In the genomic region with DNA sequence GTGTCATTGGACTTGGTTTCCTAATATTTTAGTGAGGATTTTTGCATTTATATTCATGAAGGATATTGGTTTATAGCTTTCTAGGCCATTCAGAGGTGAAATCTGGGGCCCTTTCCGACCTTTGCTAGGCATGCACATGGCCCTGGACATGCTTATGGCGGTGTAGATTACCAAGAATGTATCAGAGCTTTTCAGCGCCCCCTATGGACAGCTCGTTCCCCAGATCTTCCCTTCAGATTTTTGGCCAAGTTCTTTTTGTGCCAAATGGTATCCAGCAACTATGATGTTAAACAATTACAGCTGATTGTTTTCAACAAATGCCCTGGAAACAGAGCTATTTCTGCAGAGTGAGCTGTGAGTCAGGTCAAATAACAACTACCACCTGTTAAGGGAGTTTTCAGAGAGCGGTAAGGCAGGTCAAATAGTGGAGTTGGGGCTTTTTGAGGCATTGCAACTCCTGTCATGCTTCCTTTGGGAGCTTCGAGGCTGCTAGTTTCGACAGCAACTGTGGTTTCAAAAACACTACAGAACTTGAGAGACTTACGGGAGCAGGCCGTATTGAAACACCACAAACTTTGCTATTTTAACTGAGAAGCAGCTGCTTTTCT, we compare ENCODE assay signal across 14 cellular contexts.
DNase-seq lines count a peak whose midpoint lies in the region; ATAC-seq, FAIRE-seq and TF ChIP-seq lines count a peak whose summit lies in the region.
"Had no signal": no experiment of that assay in that cellular context is flagged by ENCODE, and none has a peak within 500 bp of the region (broad histone marks: within the 10 kb centered on the region; RNA-seq: fewer than 3 reads in every experiment).

No MANE protein-coding gene starts in this region.

- TF ChIP-seq CTCF in KMS-11 (conservative IDR thresholded peaks at IDR 0.05; ENCODE audit: low read depth, low read length) (peak; percentile 96), GM12878 (IDR thresholded peaks at IDR 0.05 in 2 of 3, conservative IDR thresholded peaks at IDR 0.05 in 1 of 3; ENCODE audit: control insufficient read depth in 2 of 3, extremely low read depth in 1 of 3, insufficient read depth in 1 of 3, low read depth in 3 of 3, low read length in 3 of 3) (peak in 2 of 3 experiments; percentile 15 to 17; a peak in 2 of 6 replicates), type B pancreatic cell (conservative IDR thresholded peaks at IDR 0.05) (peak; percentile 22)

- H3K27me3 Mint-ChIP-seq in type B pancreatic cell = no peaks in the 10 kb centered on the region

- H3K9ac ChIP-seq in KMS-11 = peak overlapping the region; percentile 41; the same call in 1 of the 2 replicates
- H3K9ac ChIP-seq in GM12878 (ENCODE audit: control insufficient read depth, insufficient read depth, low read length) = no peak overlapping the region

- no peak overlapping the region for H3K4me3 Mint-ChIP-seq in type B pancreatic cell
- H3K4me3 Mint-ChIP-seq: natural killer cell had no signal

- TF ChIP-seq RAD21 in GM12878 (IDR thresholded peaks at IDR 0.05; ENCODE audit: insufficient read depth, low read depth, low read length) = no peak

- H3K36me3 ChIP-seq in KMS-11 (ENCODE audit: insufficient read depth) (no peaks in the 10 kb centered on the region), GM12878 (ENCODE audit: control insufficient read depth in 2 of 2, insufficient read depth in 2 of 2, low read length in 1 of 2) (no peaks in the 10 kb centered on the region)

- H3K4me3 ChIP-seq in KMS-11 (IDR thresholded peaks at IDR 0.05; ENCODE audit: insufficient read depth, low read depth, low read length) (no peak overlapping the region), GM12878 (no peak overlapping the region)

- RAD21 ChIA-PET in GM12878 (lab: Charles Lee; ENCODE audit: unreplicated experiment) = no interaction called here

- H3K27ac ChIP-seq in KMS-11 = peak overlapping the region; percentile 87
- peak overlapping the region; percentile 46 for H3K27ac ChIP-seq in GM12878 (ENCODE audit: control insufficient read depth, insufficient read depth)
- H3K27ac ChIP-seq: epithelial cell of prostate had no signal

- peaks cover 5% of the 10 kb centered on the region for H3K9me3 Mint-ChIP-seq in type B pancreatic cell
- H3K9me3 Mint-ChIP-seq: natural killer cell had no signal

- TF ChIP-seq EP300 in GM12878 (IDR thresholded peaks at IDR 0.05; ENCODE audit: borderline replicate concordance in 1 of 2, control insufficient read depth in 1 of 2, low read depth in 2 of 2, low read length in 2 of 2) = no peak

- ATAC-seq in GM12878 = peak; percentile 75
- ATAC-seq in HG03442 (IDR thresholded peaks at IDR 0.05; ENCODE audit: unreplicated experiment) = no peak
- ATAC-seq: natural killer cell had no signal

- TF ChIP-seq POLR2A in GM12878 (IDR thresholded peaks at IDR 0.05; ENCODE audit: low read depth, low read length) = no peak

- in situ Hi-C loops in GM12878 (cut with MboI) = no loop called here

- H3K4me2 ChIP-seq in KMS-11 (peak overlapping the region; percentile 53), GM12878 (ENCODE audit: control insufficient read depth, insufficient read depth) (peak overlapping the region; percentile 20; the same call in 1 of the 2 replicates)

- no peak for FAIRE-seq in GM12878 (lab: Jason Lieb, UNC)

- BruUV-seq in GM12878 (replicated peaks; lab: Mats Ljungman, UMichigan) = no TSS peak

- POLR2A ChIA-PET in GM12878 (lab: Charles Lee) = no interaction called here

- H2AFZ ChIP-seq in KMS-11 (ENCODE audit: low read depth) = peak overlapping the region; percentile 48
- peak overlapping the region; percentile 37 for H2AFZ ChIP-seq in GM12878 (ENCODE audit: control insufficient read depth, low read depth, low read length)

- CTCF ChIA-PET in GM12878 (lab: Yijun Ruan, JAX) = interaction anchor here (1.0 to 1.6 kb wide), 5 partner anchors 9 to 123 kb away, joined by 3 to 9 read pairs (median 3); no protein-coding TSS in a partner anchor

- SMC1A ChIA-PET in GM12878 (lab: Charles Lee; ENCODE audit: uncharacterized antibody, unreplicated experiment) = interaction anchor here (0.9 kb wide), 1 partner anchor 267 kb away, joined by 3 read pairs; no protein-coding TSS in a partner anchor

- 29% methylated on average over 9 of the region's 9 CpGs for WGBS in GM12878 (ENCODE audit: insufficient coverage, insufficient replicate concordance, low lambda C conversion rate, missing lambda C conversion rate)

- no peak overlapping the region for H3K27ac Mint-ChIP-seq in type B pancreatic cell
- H3K27ac Mint-ChIP-seq: natural killer cell had no signal

- no peaks in the 10 kb centered on the region for H3K36me3 Mint-ChIP-seq in type B pancreatic cell
- H3K36me3 Mint-ChIP-seq: natural killer cell had no signal

- DNase-seq in stimulated activated CD4-positive, alpha-beta T cell treated with anti-CD3 and anti-CD28 coated beads, Interleukin-15, amount 100 ng/mL, for 24 hours = peak; percentile 12
- DNase-seq in stimulated activated CD4-positive, alpha-beta T cell treated with anti-CD3 and anti-CD28 coated beads, Interleukin-4, amount 100 ng/mL, for 24 hours = no peak
- DNase-seq in GM12878 (ENCODE audit: low read depth, low spot score) (peak; percentile 37), type B pancreatic cell (ENCODE audit: extremely low spot score, unreplicated experiment) (no peak), COLO829 (ENCODE audit: low spot score) (no peak), NOMO-1 treated with DMSO at 0.1 percent for 48 hours (lab: John Stamatoyannopoulos, UW; ENCODE audit: unreplicated experiment) (no peak)
- DNase-seq: HCEC 1CT, hypothalamus, natural killer cell, NCI-H187 treated with DMSO at 0.1 percent for 48 hours, retina had no signal

- H3K4me1 ChIP-seq in KMS-11 (ENCODE audit: low read depth, poor library complexity, severe bottlenecking) = peaks cover 45% of the 10 kb centered on the region
- peaks cover 4% of the 10 kb centered on the region; the same call in 1 of the 2 replicates for H3K4me1 ChIP-seq in GM12878 (ENCODE audit: control insufficient read depth, insufficient read depth, low read length)

- H3K27me3 ChIP-seq in KMS-11 (ENCODE audit: insufficient read depth, low read depth) = no peaks in the 10 kb centered on the region
- H3K27me3 ChIP-seq in GM12878 (replicated peaks in 1 of 2; ENCODE audit: control insufficient read depth in 2 of 2, insufficient read depth in 2 of 2, low read length in 1 of 2) = no peaks in the 10 kb centered on the region

- H3K9me3 ChIP-seq in GM12878 (replicated peaks; ENCODE audit: control insufficient read depth, insufficient read depth, low read length) = no peaks in the 10 kb centered on the region; the same call in 1 of the 3 replicates

- intact Hi-C loops in GM12878 (cut with micrococcal nuclease; ENCODE audit: unreplicated experiment) = no loop called here

- no peaks in the 10 kb centered on the region for H3K4me1 Mint-ChIP-seq in type B pancreatic cell (ENCODE audit: unreplicated experiment)
- H3K4me1 Mint-ChIP-seq: natural killer cell had no signal

- no peaks in the 10 kb centered on the region for H3K79me2 ChIP-seq in KMS-11 (ENCODE audit: insufficient read depth, low read depth)
- no peaks in the 10 kb centered on the region for H3K79me2 ChIP-seq in GM12878 (ENCODE audit: control insufficient read depth, insufficient read depth, low read length)

- H4K20me1 ChIP-seq in KMS-11 (ENCODE audit: insufficient read depth) (no peaks in the 10 kb centered on the region), GM12878 (ENCODE audit: control insufficient read depth, insufficient read depth) (no peaks in the 10 kb centered on the region)

TF ChIP-seq in GM12878, 131 proteins besides CTCF, POLR2A, EP300 and RAD21 (continues in another document):
- TF ChIP-seq RUNX3 (IDR thresholded peaks at IDR 0.05; ENCODE audit: low read length) (peak; percentile 76), IKZF1 (conservative IDR thresholded peaks at IDR 0.05) (peak; percentile 24; the same call in 1 of the 2 replicates)
- TF ChIP-seq, protein P1, sequence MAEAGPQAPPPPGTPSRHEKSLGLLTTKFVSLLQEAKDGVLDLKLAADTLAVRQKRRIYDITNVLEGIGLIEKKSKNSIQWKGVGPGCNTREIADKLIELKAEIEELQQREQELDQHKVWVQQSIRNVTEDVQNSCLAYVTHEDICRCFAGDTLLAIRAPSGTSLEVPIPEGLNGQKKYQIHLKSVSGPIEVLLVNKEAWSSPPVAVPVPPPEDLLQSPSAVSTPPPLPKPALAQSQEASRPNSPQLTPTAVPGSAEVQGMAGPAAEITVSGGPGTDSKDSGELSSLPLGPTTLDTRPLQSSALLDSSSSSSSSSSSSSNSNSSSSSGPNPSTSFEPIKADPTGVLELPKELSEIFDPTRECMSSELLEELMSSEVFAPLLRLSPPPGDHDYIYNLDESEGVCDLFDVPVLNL (IDR thresholded peaks at IDR 0.05; ENCODE audit: low read depth, low read length) = no peak

Comparison
In these comparisons a context has a peak if more than half of its experiments do, and no peak if none do; other contexts are left out.
1. DNase-seq: peak in stimulated activated CD4-positive, alpha-beta T cell treated with anti-CD3 and anti-CD28 coated beads, Interleukin-15, amount 100 ng/mL, for 24 hours (single experiment) and GM12878 (single experiment); none in stimulated activated CD4-positive, alpha-beta T cell treated with anti-CD3 and anti-CD28 coated beads, Interleukin-4, amount 100 ng/mL, for 24 hours (single experiment), type B pancreatic cell (single experiment), COLO829 (single experiment) and NOMO-1 treated with DMSO at 0.1 percent for 48 hours (single experiment).
2. CTCF ChIP-seq: peak in every context shown above with its lines; median percentile 96 in KMS-11; 22 in type B pancreatic cell; 16 in GM12878.